8 cellular contexts compared by ENCODE assay signal in genomic region chr22:46074771-46075551, GRCh38.
DNase-seq lines count a peak whose midpoint lies in the region; ATAC-seq and TF ChIP-seq lines count a peak whose summit lies in the region.

No MANE protein-coding gene starts in this region.

- H3K4me3 ChIP-seq in fibroblast of the aortic adventitia (ENCODE audit: low read depth, low read length), result peak overlapping the region; percentile 98
- H3K4me3 ChIP-seq in sigmoid colon, result peak overlapping the region; percentile 73 to 88 (median 77)

- H4K8ac ChIP-seq in H9 (replicated peaks; ENCODE audit: insufficient read length, low read depth, low read length), result no peak overlapping the region

- TF ChIP-seq POLR2A in sigmoid colon (IDR thresholded peaks at IDR 0.05), result no peak

- H3K23ac ChIP-seq in H9 (ENCODE audit: insufficient read length, low read depth, low read length), result no peak overlapping the region

- H2AK5ac ChIP-seq in H9 (ENCODE audit: insufficient read length, low read length), result no peak overlapping the region

- no peak overlapping the region for H4K91ac ChIP-seq in H9 (ENCODE audit: insufficient read length, low read depth, low read length)

- no peak overlapping the region for H3K4ac ChIP-seq in H9 (ENCODE audit: low read depth, low read length)

- H3T11ph ChIP-seq in H9 (ENCODE audit: low read length), result no peak overlapping the region

- H3K18ac ChIP-seq in H9 (ENCODE audit: insufficient read length, low read depth, low read length), result no peak overlapping the region

- H3K27me3 ChIP-seq in H9 (ENCODE audit: insufficient read depth, low read length) (peaks cover 2% of the 10 kb centered on the region; the same call in 1 of the 2 replicates), sigmoid colon (no peaks in the 10 kb centered on the region)

- H3K14ac ChIP-seq in H9 (ENCODE audit: insufficient read depth, low read length), result no peak overlapping the region

- intact Hi-C loops in sigmoid colon (cut with DNase I), result no loop called here

- peak overlapping the region; percentile 3 for H3K4me2 ChIP-seq in H9 (ENCODE audit: insufficient read depth, insufficient read length, low read length)

- H2AFZ ChIP-seq in H9 (ENCODE audit: low read length), result no peak overlapping the region

- no peaks in the 10 kb centered on the region for H4K20me1 ChIP-seq in H9 (ENCODE audit: control insufficient read depth, insufficient read depth, insufficient read length)

- peaks cover 42% of the 10 kb centered on the region for H3K27me3 Mint-ChIP-seq in H9 (ENCODE audit: low read depth)

- 0 out of 7 replicates have a peak, but pooled peaks cover 0 to 1% (median 0%) of the 10 kb centered on the region in 3 experiments for H3K36me3 Mint-ChIP-seq in H9 (ENCODE audit: insufficient read depth in 1 of 3, low read depth in 3 of 3)

- H3K79me2 ChIP-seq in H9 (ENCODE audit: insufficient read depth, low read length), result peaks cover 31% of the 10 kb centered on the region; the same call in 1 of the 2 replicates

- no peaks in the 10 kb centered on the region for H3K79me1 ChIP-seq in H9 (ENCODE audit: insufficient read depth, low read depth, low read length, poor library complexity, severe bottlenecking)

- H2BK5ac ChIP-seq in H9 (ENCODE audit: insufficient read length, low read length), result no peak overlapping the region

- DNase-seq in H9 (no peak), RWPE1 (ENCODE audit: low spot score) (no peak), fibroblast of the aortic adventitia (ENCODE audit: low read depth) (no peak), sigmoid colon (peak; percentile 68), middle frontal gyrus (ENCODE audit: extremely low spot score, low spot score) (no peak), NCI-H128 (lab: John Stamatoyannopoulos, UW; ENCODE audit: unreplicated experiment) (no peak)
- no peak for DNase-seq in stimulated activated CD4-positive, alpha-beta T cell treated with anti-CD3 and anti-CD28 coated beads, Interleukin-1b, Interleukin-23, amount 100 ng/mL, for 48 hours

- H3K27ac Mint-ChIP-seq in H9, result no peak overlapping the region

- POLR2A ChIA-PET in RWPE1 (lab: Yijun Ruan, JAX; ENCODE audit: low non-redundant PET), result interaction anchor here (0.6 kb wide), 1 partner anchor 21 kb away, joined by 4 read pairs; no protein-coding TSS in a partner anchor

- no peaks in the 10 kb centered on the region for H3K9me3 Mint-ChIP-seq in H9

- H2BK120ac ChIP-seq in H9 (ENCODE audit: low read depth, low read length, poor library complexity, severe bottlenecking), result no peak overlapping the region

- WGBS in H9 (ENCODE audit: extremely low coverage, insufficient read length, low lambda C conversion rate), result no CpG with 5 or more reads among the region's 19 CpGs
- 8 to 58% methylated on average over 19 of the region's 19 CpGs for WGBS in sigmoid colon, 2 donors

- H3K4me1 ChIP-seq in H9 (ENCODE audit: insufficient read depth, low read length) (peaks cover 19% of the 10 kb centered on the region), sigmoid colon (peaks cover 0 to 64% (median 56%) of the 10 kb centered on the region in 4 donors)

- H3K4me1 Mint-ChIP-seq in H9, result peaks cover 18 to 35% of the 10 kb centered on the region in 2 experiments

- H3K36me3 ChIP-seq in sigmoid colon, result no peaks in the 10 kb centered on the region

- no peak overlapping the region for H3K4me3 Mint-ChIP-seq in H9

- no peak overlapping the region for H3K9ac ChIP-seq in H9 (ENCODE audit: extremely low read depth, insufficient read length, low read length)

- no peak overlapping the region for H2BK12ac ChIP-seq in H9 (ENCODE audit: insufficient read length, low read depth, low read length)

- H3K9me3 ChIP-seq in H9 (ENCODE audit: control insufficient read depth, low read depth, low read length), result no peaks in the 10 kb centered on the region
- H3K9me3 ChIP-seq in sigmoid colon, result no peaks in the 10 kb centered on the region

- peaks cover 4% of the 10 kb centered on the region for H3K23me2 ChIP-seq in H9 (ENCODE audit: insufficient read length, low read depth, low read length, poor library complexity, severe bottlenecking)

- H2BK15ac ChIP-seq in H9 (ENCODE audit: low read depth, low read length), result no peak overlapping the region

- H3K27ac ChIP-seq in H9 (ENCODE audit: insufficient read length, low read depth, low read length) (no peak overlapping the region), RWPE1 (peak overlapping the region; percentile 100), sigmoid colon (peak overlapping the region; percentile 96 to 99 (median 98))

- H3K56ac ChIP-seq in H9 (ENCODE audit: insufficient read length, low read depth, low read length), result no peak overlapping the region

- no peak overlapping the region for H2BK20ac ChIP-seq in H9 (ENCODE audit: low read depth, low read length, poor library complexity, severe bottlenecking)

- no peak for ATAC-seq in HG03469 (IDR thresholded peaks at IDR 0.05; ENCODE audit: unreplicated experiment)

- CTCF ChIA-PET in RWPE1 (lab: Yijun Ruan, JAX), result interaction anchor here (1.0 kb wide), 1 partner anchor 9 kb away, joined by 5 read pairs; no protein-coding TSS in a partner anchor

- TF ChIP-seq CTCF in H9 (conservative IDR thresholded peaks at IDR 0.05) (no peak), RWPE1 (conservative IDR thresholded peaks at IDR 0.05; ENCODE audit: low read depth) (no peak), fibroblast of the aortic adventitia (IDR thresholded peaks at IDR 0.05; ENCODE audit: insufficient read depth, low read length) (no peak), sigmoid colon (IDR thresholded peaks at IDR 0.05) (no peak)

- TF ChIP-seq EP300 in sigmoid colon (IDR thresholded peaks at IDR 0.05), result no peak

- H4K5ac ChIP-seq in H9 (ENCODE audit: insufficient read length, low read depth, low read length), result no peak overlapping the region
